In the genomic region with DNA sequence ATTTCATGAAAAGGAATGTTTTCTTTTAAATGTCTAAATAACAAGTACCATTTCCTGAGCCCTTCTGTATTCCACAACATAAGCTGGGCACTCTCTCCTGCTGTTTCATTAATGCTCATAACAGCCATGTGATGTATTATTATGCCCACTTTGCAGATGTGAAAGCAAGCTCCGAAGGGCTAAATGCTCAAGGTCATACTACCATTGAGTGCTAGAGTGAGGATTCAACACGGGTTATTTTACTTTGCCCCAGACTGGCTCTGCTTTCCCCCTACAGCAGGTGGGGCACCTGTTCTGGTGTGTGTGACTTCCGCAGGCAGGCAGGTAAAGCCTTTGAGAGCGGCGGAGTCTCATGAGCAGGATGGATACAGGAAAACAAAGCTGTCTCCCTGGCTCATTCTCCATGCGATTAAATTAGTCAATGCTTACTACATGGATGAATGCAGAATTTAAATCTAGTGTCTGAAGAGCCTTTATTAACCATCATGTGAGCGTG, we compare ENCODE assay signal across 1 cellular context.
TF ChIP-seq lines count a peak whose summit lies in the region.

No MANE protein-coding gene starts in this region.

TF ChIP-seq in HepG2, 621 proteins besides CTCF, POLR2A, EP300 and RAD21:
- 0 out of 2 replicates have a peak, but pooled peaks have one; percentile 23 for TF ChIP-seq ZMYM3 (CRISPR knock-in tag; IDR thresholded peaks at IDR 0.05)
- peak; percentile 53 for TF ChIP-seq RBM22 (optimal IDR thresholded peaks at IDR 0.05; ENCODE audit: low read length)
- no peak for TF ChIP-seq RFX5 (IDR thresholded peaks at IDR 0.05; ENCODE audit: low read depth, low read length)
- TF ChIP-seq ZNF629 (CRISPR knock-in tag; conservative IDR thresholded peaks at IDR 0.05): peak; percentile 83
TF ChIP-seq in HepG2: peak in this region for 3.
